Comparison of ENCODE assay signal across 8 cellular contexts in the genomic region with DNA sequence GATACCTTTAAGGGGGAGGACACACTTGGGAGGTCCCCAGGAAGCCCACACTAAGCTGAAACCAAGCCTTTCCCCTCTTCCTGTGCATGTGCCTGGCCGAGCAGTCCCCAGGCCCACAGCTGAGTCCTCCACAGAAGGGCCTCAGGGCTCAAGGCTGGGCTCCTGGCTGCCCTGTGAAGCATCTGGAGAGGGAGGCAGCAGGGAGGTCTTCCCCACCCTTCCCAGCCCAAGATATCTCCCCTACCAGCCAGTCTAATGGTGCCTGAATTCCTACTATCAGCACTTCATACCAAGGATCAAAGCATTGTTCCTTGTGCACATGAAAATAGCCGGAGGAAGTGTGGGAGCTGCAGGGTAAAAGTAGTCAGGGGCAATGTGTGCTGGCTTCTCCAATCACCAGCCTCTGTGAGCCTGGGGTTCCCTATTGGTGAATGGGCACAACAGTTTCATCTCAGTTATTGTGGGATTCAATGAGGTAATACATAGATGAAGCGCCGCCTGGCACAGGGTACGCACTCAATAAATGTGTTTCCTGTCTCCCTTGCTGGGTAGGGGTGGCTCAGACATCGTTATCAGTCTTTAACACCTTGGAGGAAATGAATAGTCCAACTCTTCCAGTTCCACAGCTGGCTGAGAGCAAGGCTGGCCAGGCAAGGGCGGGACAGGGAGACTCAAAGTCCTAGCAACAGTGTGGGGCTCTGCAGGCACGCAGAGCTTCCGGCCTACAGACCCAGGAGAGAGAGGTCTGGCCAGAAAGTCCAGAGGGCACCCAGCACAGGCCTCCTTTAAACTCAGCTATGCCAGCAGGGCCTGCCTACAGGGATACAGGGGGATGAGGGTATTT. TPM values are rescaled to one million over a fixed set of nuclear protein-coding genes. Genes with fewer than 3 reads are reported as not detected.
DNase-seq lines count a peak whose midpoint lies in the region; ATAC-seq and TF ChIP-seq lines count a peak whose summit lies in the region.

No MANE protein-coding gene starts in this region.

- DNase-seq in RWPE2 (ENCODE audit: low spot score): no peak
- no peak for DNase-seq in dorsolateral prefrontal cortex
- peak in 8 of 10 donors; percentile 42 to 74 (median 48) for DNase-seq in naive thymus-derived CD8-positive, alpha-beta T cell
- DNase-seq in NCI-H1417 treated with DMSO at 0.1 percent for 48 hours (lab: John Stamatoyannopoulos, UW): no peak
- DNase-seq in 8988T: no peak
- DNase-seq in NCI-H2227 (lab: John Stamatoyannopoulos, UW; ENCODE audit: unreplicated experiment): no peak

- H3K4me1 ChIP-seq in RWPE2 (ENCODE audit: insufficient read depth, poor library complexity, severe bottlenecking): peaks cover 96% of the 10 kb centered on the region

- H3K9me3 ChIP-seq in RWPE2 (ENCODE audit: severe bottlenecking): no peaks in the 10 kb centered on the region

- H3K4me3 ChIP-seq in GM08714 (ENCODE audit: low read length): peak overlapping the region; percentile 83; the same call in 1 of the 2 replicates
- H3K4me3 ChIP-seq in RWPE2 (ENCODE audit: severe bottlenecking): no peak overlapping the region
- peak overlapping the region in 26 of 59 donors; percentile 1 to 53 (median 38) for H3K4me3 ChIP-seq in dorsolateral prefrontal cortex

- peaks cover 65 to 100% (median 98%) of the 10 kb centered on the region in 4 donors for H3K4me1 Mint-ChIP-seq in naive thymus-derived CD8-positive, alpha-beta T cell

- H3K27ac ChIP-seq in RWPE2 (ENCODE audit: poor library complexity, severe bottlenecking) (peak overlapping the region; percentile 99), dorsolateral prefrontal cortex (peak overlapping the region; percentile 49 to 99 (median 91))

- H3K27me3 Mint-ChIP-seq in naive thymus-derived CD8-positive, alpha-beta T cell: no peaks in the 10 kb centered on the region

- H3K36me3 Mint-ChIP-seq in naive thymus-derived CD8-positive, alpha-beta T cell: no peaks in the 10 kb centered on the region

- peak overlapping the region; percentile 78 to 94 (median 84) for H3K4me3 Mint-ChIP-seq in naive thymus-derived CD8-positive, alpha-beta T cell

- POLR2A ChIA-PET in naive thymus-derived CD8-positive, alpha-beta T cell (lab: Charles Lee): interaction anchor here (0.5 to 14.3 kb wide), 12 partner anchors 11 to 104 kb away, joined by 3 to 387 read pairs (median 5); partner anchors contain the start of gene PTGR2

- peaks cover 18% of the 10 kb centered on the region for H3K36me3 ChIP-seq in RWPE2 (ENCODE audit: low read depth)

- H3K27ac Mint-ChIP-seq in naive thymus-derived CD8-positive, alpha-beta T cell: peak overlapping the region; percentile 92 to 99 (median 99)

- intact Hi-C loops in dorsolateral prefrontal cortex (cut with DNase I): loop anchor here (2.0 to 5.0 kb wide), 3 partner anchors 24 to 74 kb away; no protein-coding TSS in a partner anchor

- no peaks in the 10 kb centered on the region for H3K9me3 Mint-ChIP-seq in naive thymus-derived CD8-positive, alpha-beta T cell

- H3K27me3 ChIP-seq in RWPE2 (ENCODE audit: insufficient read depth, poor library complexity, severe bottlenecking) (no peaks in the 10 kb centered on the region), dorsolateral prefrontal cortex (no peaks in the 10 kb centered on the region)

- TF ChIP-seq CTCF in RWPE2 (IDR thresholded peaks at IDR 0.05; ENCODE audit: poor library complexity, severe bottlenecking): no peak
- no peak for TF ChIP-seq CTCF in dorsolateral prefrontal cortex (IDR thresholded peaks at IDR 0.05 in 54 of 56, conservative IDR thresholded peaks at IDR 0.05 in 2 of 56; ENCODE audit: low read depth in 1 of 56, partially characterized antibody in 56 of 56)

- peak; percentile 6 for ATAC-seq in RWPE2 (ENCODE audit: low read depth)
- peak; percentile 43 to 66 for ATAC-seq in naive thymus-derived CD8-positive, alpha-beta T cell
- no peak for ATAC-seq in GM18511 (IDR thresholded peaks at IDR 0.05; ENCODE audit: unreplicated experiment)

RNA-seq across cellular contexts. Expression of gene PNMA1, which starts 39.1 kb away (rescaled TPM):
- total RNA-seq in dorsolateral prefrontal cortex: 100 to 1,000 TPM in 119 of 120 experiments, 10 to 100 TPM in 1; 87.5 to 250 (median 176) TPM
- 10 to 100 TPM; 40.0 to 43.4 TPM for total RNA-seq in naive thymus-derived CD8-positive, alpha-beta T cell
- polyA plus RNA-seq in naive thymus-derived CD8-positive, alpha-beta T cell: 10 to 100 TPM; 31.6 to 37.2 (median 37.2) TPM

Comparison
In these comparisons a context has a peak if more than half of its experiments do, and no peak if none do; other contexts are left out.
1. DNase-seq: peak in naive thymus-derived CD8-positive, alpha-beta T cell (8 of 10); none in RWPE2 (single experiment), dorsolateral prefrontal cortex (0 of 10), NCI-H1417 treated with DMSO at 0.1 percent for 48 hours (single experiment), 8988T (single experiment) and NCI-H2227 (single experiment).